Comparison of ENCODE assay signal across 1 cellular context in genomic region chr18:3250237-3251107, GRCh38.
TF ChIP-seq lines count a peak whose summit lies in the region.

No MANE protein-coding gene starts in this region.

TF ChIP-seq in HEK293, 187 proteins besides CTCF, POLR2A, EP300 and RAD21 (continued from another document):
- TF ChIP-seq ZNF37A (tag by site-specific recombination; IDR thresholded peaks at IDR 0.05) (no peak), ZNF549 (tag by site-specific recombination; IDR thresholded peaks at IDR 0.05) (no peak), ZNF211 (tag by site-specific recombination; IDR thresholded peaks at IDR 0.05; ENCODE audit: low read depth) (no peak), ZXDB (tag by site-specific recombination; IDR thresholded peaks at IDR 0.05) (no peak), ZNF311 (tag by site-specific recombination; IDR thresholded peaks at IDR 0.05; ENCODE audit: borderline replicate concordance) (no peak), ZNF777 (tag by site-specific recombination; IDR thresholded peaks at IDR 0.05; ENCODE audit: borderline replicate concordance) (no peak), SP7 (tag by site-specific recombination; IDR thresholded peaks at IDR 0.05) (peak; percentile 46; the same call in 1 of the 2 replicates), ZNF416 (tag by site-specific recombination; IDR thresholded peaks at IDR 0.05) (no peak), OVOL3 (tag by site-specific recombination; IDR thresholded peaks at IDR 0.05) (no peak), ZNF776 (tag by site-specific recombination; IDR thresholded peaks at IDR 0.05; ENCODE audit: borderline replicate concordance) (no peak), ZNF639 (tag by site-specific recombination; IDR thresholded peaks at IDR 0.05) (no peak), ZBTB6 (tag by site-specific recombination; IDR thresholded peaks at IDR 0.05) (no peak), ZNF184 (tag by site-specific recombination; IDR thresholded peaks at IDR 0.05) (no peak), ZNF157 (tag by site-specific recombination; IDR thresholded peaks at IDR 0.05) (no peak), KLF9 (tag by site-specific recombination; IDR thresholded peaks at IDR 0.05; ENCODE audit: low read depth) (no peak), ZNF585B (tag by site-specific recombination; IDR thresholded peaks at IDR 0.05) (no peak), PBX3 (CRISPR knock-in tag; IDR thresholded peaks at IDR 0.05) (no peak), ZBTB1 (tag by site-specific recombination; IDR thresholded peaks at IDR 0.05) (no peak), PRDM2 (tag by site-specific recombination; IDR thresholded peaks at IDR 0.05; ENCODE audit: borderline replicate concordance) (no peak), ZNF362 (tag by site-specific recombination; IDR thresholded peaks at IDR 0.05) (0 out of 2 replicates have a peak, but pooled peaks have one; percentile 24), ZNF707 (tag by site-specific recombination; IDR thresholded peaks at IDR 0.05) (no peak), ZBTB7A (tag by site-specific recombination; IDR thresholded peaks at IDR 0.05; ENCODE audit: low read depth) (no peak), ZNF133 (tag by site-specific recombination; IDR thresholded peaks at IDR 0.05) (no peak), ZSCAN4 (tag by site-specific recombination; IDR thresholded peaks at IDR 0.05) (no peak)
